Comparison of ENCODE assay signal across 10 cellular contexts in the genomic region with DNA sequence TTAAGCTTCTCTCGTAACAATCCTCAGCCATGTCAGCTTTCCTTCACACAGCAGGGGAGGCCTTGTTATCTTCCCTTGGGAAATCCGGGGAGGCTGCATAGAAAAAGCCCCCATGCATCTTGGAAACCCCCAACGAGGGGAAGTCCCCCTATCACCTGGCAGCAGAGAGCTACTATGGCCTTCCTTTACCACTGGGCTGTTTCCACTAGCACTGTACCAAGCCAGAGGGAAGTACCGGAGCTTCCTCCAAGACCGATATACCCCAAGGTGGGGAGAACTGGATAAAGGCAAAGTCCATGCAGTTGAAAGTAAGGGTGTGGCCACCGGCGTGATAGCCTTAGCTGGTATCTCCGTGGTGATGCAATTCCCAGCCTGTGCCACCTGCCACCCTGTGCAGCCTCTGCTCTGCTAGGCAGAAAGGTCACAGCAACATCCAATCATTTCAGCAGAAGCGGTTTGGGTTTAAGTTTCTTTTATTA. TPM values are rescaled to one million over a fixed set of nuclear protein-coding genes. Genes with fewer than 3 reads are reported as not detected.
DNase-seq lines count a peak whose midpoint lies in the region; TF ChIP-seq lines count a peak whose summit lies in the region.
"Had no signal": no experiment of that assay in that cellular context is flagged by ENCODE, and none has a peak within 500 bp of the region (broad histone marks: within the 10 kb centered on the region; RNA-seq: fewer than 3 reads in every experiment).

No MANE protein-coding gene starts in this region.

- DNase-seq in Caco-2, result peak; percentile 61 to 79
- peak; percentile 47 for DNase-seq in GM19240 (ENCODE audit: insufficient read length, low spot score)
- peak; percentile 75 for DNase-seq in HT-29 (ENCODE audit: low spot score)
- no peak for DNase-seq in immature natural killer cell
- no peak for DNase-seq in DMS114 treated with DMSO at 0.1 percent for 48 hours (lab: John Stamatoyannopoulos, UW; ENCODE audit: unreplicated experiment)
- no peak for DNase-seq in SK-N-SH
- no peak for DNase-seq in NK-92 treated with Interleukin-12 subunit alpha and Interleukin-12 subunit beta, amount 100 ng/mL, for 24 hours (lab: John Stamatoyannopoulos, UW)
- DNase-seq: activated T-cell treated with anti-CD3 and anti-CD28 coated beads, Interleukin-2, amount 50 U/mL, for 72 hours; left ventricle myocardium superior had no signal

- no peaks in the 10 kb centered on the region for H3K27me3 ChIP-seq in Caco-2 (replicated peaks; ENCODE audit: control insufficient read depth, insufficient read depth, low read length)
- H3K27me3 ChIP-seq in duodenal mucosa (ENCODE audit: control insufficient read depth in 1 of 2, insufficient read depth in 2 of 2, low read length in 2 of 2), result no peaks in the 10 kb centered on the region
- H3K27me3 ChIP-seq in SK-N-SH (ENCODE audit: insufficient read depth), result no peaks in the 10 kb centered on the region

- no peak for TF ChIP-seq RAD21 in SK-N-SH (IDR thresholded peaks at IDR 0.05; ENCODE audit: low read length)

- H3K4me3 Mint-ChIP-seq in Caco-2 (ENCODE audit: unreplicated experiment), result no peak overlapping the region
- no peak overlapping the region for H3K4me3 Mint-ChIP-seq in immature natural killer cell
- H3K4me3 Mint-ChIP-seq: activated T-cell treated with anti-CD3 and anti-CD28 coated beads, Interleukin-2, amount 50 U/mL, for 72 hours had no signal

- CTCF ChIA-PET in Caco-2 (lab: Charles Lee), result interaction anchor here (2.0 kb wide), 1 partner anchor 9 kb away, joined by 11 read pairs; no protein-coding TSS in a partner anchor
- CTCF ChIA-PET in SK-N-SH (lab: Yijun Ruan, JAX), result interaction anchor here (2.2 to 9.1 kb wide), 5 partner anchors 10 to 133 kb away, joined by 5 to 61 read pairs (median 57); no protein-coding TSS in a partner anchor

- H3K9ac ChIP-seq in duodenal mucosa (ENCODE audit: low read depth in 1 of 2, low read length in 2 of 2) (peak overlapping the region; percentile 16 to 37), SK-N-SH (no peak overlapping the region)

- no peaks in the 10 kb centered on the region for H4K20me1 ChIP-seq in SK-N-SH (ENCODE audit: insufficient read depth)

- no peak overlapping the region for H2AFZ ChIP-seq in SK-N-SH (ENCODE audit: low read depth)

- H3K27ac Mint-ChIP-seq in Caco-2 (ENCODE audit: unreplicated experiment) (no peak overlapping the region), immature natural killer cell (no peak overlapping the region)
- H3K27ac Mint-ChIP-seq: activated T-cell treated with anti-CD3 and anti-CD28 coated beads, Interleukin-2, amount 50 U/mL, for 72 hours had no signal

- H3K4me1 Mint-ChIP-seq in Caco-2 (ENCODE audit: low read depth, unreplicated experiment) (peaks cover 14% of the 10 kb centered on the region), immature natural killer cell (peaks cover 21 to 24% of the 10 kb centered on the region in 2 donors)

- no peak for TF ChIP-seq EP300 in SK-N-SH (IDR thresholded peaks at IDR 0.05; ENCODE audit: borderline replicate concordance in 1 of 2, low read depth in 1 of 2, low read length in 1 of 2)

- H3K36me3 ChIP-seq in Caco-2 (ENCODE audit: control insufficient read depth, insufficient read depth, low read length) (no peaks in the 10 kb centered on the region), duodenal mucosa (ENCODE audit: control insufficient read depth in 1 of 2, insufficient read depth in 2 of 2, low read length in 2 of 2) (no peaks in the 10 kb centered on the region), SK-N-SH (replicated peaks in 1 of 2; ENCODE audit: control insufficient read depth in 1 of 2, insufficient read depth in 2 of 2, low read length in 1 of 2) (no peaks in the 10 kb centered on the region)

- no peaks in the 10 kb centered on the region for H3K9me2 ChIP-seq in SK-N-SH

- H3K27ac ChIP-seq in duodenal mucosa (ENCODE audit: low read depth, low read length), result peak overlapping the region; percentile 55
- no peak overlapping the region for H3K27ac ChIP-seq in SK-N-SH (ENCODE audit: low read depth in 2 of 2, low read length in 1 of 2)

- H3K27me3 Mint-ChIP-seq in Caco-2 (ENCODE audit: insufficient read depth, unreplicated experiment) (no peaks in the 10 kb centered on the region), immature natural killer cell (ENCODE audit: low read depth in 3 of 3) (peaks cover 4 to 13% (median 5%) of the 10 kb centered on the region in 3 donors)

- TF ChIP-seq CTCF in Caco-2 (IDR thresholded peaks at IDR 0.05; ENCODE audit: insufficient read depth in 1 of 2, low read depth in 1 of 2, low read length in 1 of 2, severe bottlenecking in 1 of 2, unreplicated experiment in 1 of 2) (no peak), SK-N-SH (IDR thresholded peaks at IDR 0.05) (no peak)

- peaks cover 10% of the 10 kb centered on the region for H3F3A ChIP-seq in SK-N-SH (replicated peaks; ENCODE audit: insufficient read depth)

- peaks cover 22% of the 10 kb centered on the region for H3K4me1 ChIP-seq in Caco-2
- H3K4me1 ChIP-seq in duodenal mucosa (ENCODE audit: control insufficient read depth in 1 of 2, insufficient read depth in 2 of 2, low read length in 2 of 2), result peaks cover 34 to 44% of the 10 kb centered on the region in 2 donors
- H3K4me1 ChIP-seq in SK-N-SH (ENCODE audit: control insufficient read depth in 1 of 2, insufficient read depth in 2 of 2, low read depth in 1 of 2, low read length in 1 of 2), result peaks cover 4 to 17% of the 10 kb centered on the region in 2 experiments; a peak in 3 of 4 replicates

- H3K9me3 Mint-ChIP-seq in Caco-2 (ENCODE audit: unreplicated experiment) (no peaks in the 10 kb centered on the region), immature natural killer cell (peaks cover 0 to 2% (median 0%) of the 10 kb centered on the region in 6 donors)
- H3K9me3 Mint-ChIP-seq: activated T-cell treated with anti-CD3 and anti-CD28 coated beads, Interleukin-2, amount 50 U/mL, for 72 hours had no signal

- POLR2A ChIA-PET in Caco-2 (lab: Charles Lee) (no interaction called here), SK-N-SH (lab: Yijun Ruan, JAX) (no interaction called here)

- H3K9me3 ChIP-seq in Caco-2 (no peaks in the 10 kb centered on the region), duodenal mucosa (ENCODE audit: control insufficient read depth in 1 of 2, low read length in 2 of 2) (no peaks in the 10 kb centered on the region), SK-N-SH (no peaks in the 10 kb centered on the region)

- peaks cover 5% of the 10 kb centered on the region for H3K79me2 ChIP-seq in SK-N-SH (ENCODE audit: insufficient read depth)

- H3K4me2 ChIP-seq in SK-N-SH, result no peak overlapping the region

- no peak overlapping the region for H3K4me3 ChIP-seq in Caco-2 (ENCODE audit: low read depth, low read length)
- H3K4me3 ChIP-seq in duodenal mucosa (ENCODE audit: low read depth in 1 of 2, low read length in 2 of 2), result no peak overlapping the region
- no peak overlapping the region for H3K4me3 ChIP-seq in SK-N-SH (ENCODE audit: low read depth in 2 of 2, low read length in 1 of 2)

- intact Hi-C loops in Caco-2 (cut with micrococcal nuclease; ENCODE audit: unreplicated experiment), result no loop called here

- 73% methylated on average over 9 of the region's 9 CpGs for WGBS in SK-N-SH (ENCODE audit: low lambda C conversion rate)

- H3K36me3 Mint-ChIP-seq in Caco-2 (ENCODE audit: insufficient read depth, unreplicated experiment) (peaks cover 14% of the 10 kb centered on the region), immature natural killer cell (no peaks in the 10 kb centered on the region)

- no TSS peak for BruUV-seq in Caco-2 (replicated peaks; lab: Mats Ljungman, UMichigan)

TF ChIP-seq in SK-N-SH, 30 proteins besides CTCF, POLR2A, EP300 and RAD21:
- TF ChIP-seq RXRA (IDR thresholded peaks at IDR 0.05; ENCODE audit: borderline replicate concordance, low read depth), result no peak
- TF ChIP-seq EZH2phosphoT487 (IDR thresholded peaks at IDR 0.05; ENCODE audit: borderline replicate concordance, low read depth), result no peak
- TF ChIP-seq, protein P1, sequence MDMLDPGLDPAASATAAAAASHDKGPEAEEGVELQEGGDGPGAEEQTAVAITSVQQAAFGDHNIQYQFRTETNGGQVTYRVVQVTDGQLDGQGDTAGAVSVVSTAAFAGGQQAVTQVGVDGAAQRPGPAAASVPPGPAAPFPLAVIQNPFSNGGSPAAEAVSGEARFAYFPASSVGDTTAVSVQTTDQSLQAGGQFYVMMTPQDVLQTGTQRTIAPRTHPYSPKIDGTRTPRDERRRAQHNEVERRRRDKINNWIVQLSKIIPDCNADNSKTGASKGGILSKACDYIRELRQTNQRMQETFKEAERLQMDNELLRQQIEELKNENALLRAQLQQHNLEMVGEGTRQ (IDR thresholded peaks at IDR 0.05; ENCODE audit: borderline replicate concordance, low read depth, low read length), result no peak
- TF ChIP-seq FOXJ3 (CRISPR knock-in tag; IDR thresholded peaks at IDR 0.05), result no peak
- no peak for TF ChIP-seq RCOR1 (IDR thresholded peaks at IDR 0.05; ENCODE audit: low read length)
- TF ChIP-seq NRF1 (IDR thresholded peaks at IDR 0.05; ENCODE audit: low read depth, low read length), result no peak

RNA-seq across cellular contexts. Expression of a gene that starts 4.4 kb away (rescaled TPM):
- 19.5 and 23.5 TPM in 2 replicates for total RNA-seq in Caco-2 (2022)
- total RNA-seq in HT-29 (2014; rRNA removed; shearing (Covaris generic)), result 13.5 and 14.0 TPM in 2 replicates
- polyA plus RNA-seq in immature natural killer cell (1 to 10 TPM in 1 of 3 donors, under 1 TPM in 1, not detected in 1; 0.51 to 1.6 TPM), SK-N-SH (2012; rRNA removed) (9.6 and 14.3 TPM in 2 replicates)
- 8.6 and 11.9 TPM in 2 replicates for polyA plus RNA-seq in SK-N-SH (2012; cell fraction: cytosol; rRNA removed)
- 19.0 and 26.1 TPM in 2 replicates for polyA plus RNA-seq in SK-N-SH (2012; cell fraction: nucleus; rRNA removed)

RNA-seq across cellular contexts. Expression of a gene that starts 30.6 kb away (rescaled TPM):
- total RNA-seq in Caco-2 (2022), result 64.9 and 75.6 TPM in 2 replicates
- 60.3 and 63.3 TPM in 2 replicates for total RNA-seq in HT-29 (2014; rRNA removed; shearing (Covaris generic))
- polyA plus RNA-seq in immature natural killer cell (10 to 100 TPM; 48.1 to 79.5 (median 63.0) TPM), SK-N-SH (2012; rRNA removed) (31.2 and 36.1 TPM in 2 replicates)
- polyA plus RNA-seq in SK-N-SH (2012; cell fraction: cytosol; rRNA removed), result 28.8 and 34.3 TPM in 2 replicates
- 14.6 and 17.1 TPM in 2 replicates for polyA plus RNA-seq in SK-N-SH (2012; cell fraction: nucleus; rRNA removed)

Comparison
In these comparisons a context has a peak if more than half of its experiments do, and no peak if none do; other contexts are left out.
1. DNase-seq: peak in Caco-2 (2 of 2), GM19240 (single experiment) and HT-29 (single experiment); none in immature natural killer cell (0 of 3), DMS114 treated with DMSO at 0.1 percent for 48 hours (single experiment), SK-N-SH (single experiment) and NK-92 treated with Interleukin-12 subunit alpha and Interleukin-12 subunit beta, amount 100 ng/mL, for 24 hours (single experiment).